ENCODE assay signal across 1 cellular context in the genomic region with DNA sequence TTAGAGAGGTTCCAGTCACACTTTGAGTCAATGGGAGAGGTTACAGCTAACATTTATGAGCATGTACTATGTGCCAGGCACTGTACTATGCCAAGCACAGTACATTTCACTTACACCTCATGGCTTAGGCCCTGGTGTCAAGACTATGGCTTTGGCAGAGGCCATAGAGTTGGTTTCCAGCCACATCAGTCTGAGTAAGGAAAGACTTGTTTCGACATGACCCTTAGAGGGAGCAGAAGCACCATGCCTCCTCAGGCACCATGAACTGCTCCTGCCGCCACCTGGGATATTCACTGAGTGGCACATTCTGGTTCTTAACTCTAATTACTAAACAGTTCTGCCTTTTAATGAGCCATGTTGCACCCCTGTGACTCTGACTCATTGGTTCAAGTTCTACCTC.
TF ChIP-seq lines count a peak whose summit lies in the region.

No MANE protein-coding gene starts in this region.

TF ChIP-seq in K562, 482 proteins besides CTCF, POLR2A, EP300 and RAD21:
- TF ChIP-seq NELFE (IDR thresholded peaks at IDR 0.05; ENCODE audit: insufficient read depth, insufficient read length) (no peak), HDAC6 (IDR thresholded peaks at IDR 0.05; ENCODE audit: low read depth, low read length) (no peak), NUFIP1 (IDR thresholded peaks at IDR 0.05; ENCODE audit: partially characterized antibody) (no peak), RUNX1 (IDR thresholded peaks at IDR 0.05; ENCODE audit: low read depth) (no peak), MGA (IDR thresholded peaks at IDR 0.05) (no peak), SMARCC2 (IDR thresholded peaks at IDR 0.05; ENCODE audit: low read depth) (no peak), CREM (IDR thresholded peaks at IDR 0.05; ENCODE audit: low read depth) (no peak), ZNF780A (CRISPR knock-in tag; IDR thresholded peaks at IDR 0.05) (no peak)
- TF ChIP-seq, protein P1, sequence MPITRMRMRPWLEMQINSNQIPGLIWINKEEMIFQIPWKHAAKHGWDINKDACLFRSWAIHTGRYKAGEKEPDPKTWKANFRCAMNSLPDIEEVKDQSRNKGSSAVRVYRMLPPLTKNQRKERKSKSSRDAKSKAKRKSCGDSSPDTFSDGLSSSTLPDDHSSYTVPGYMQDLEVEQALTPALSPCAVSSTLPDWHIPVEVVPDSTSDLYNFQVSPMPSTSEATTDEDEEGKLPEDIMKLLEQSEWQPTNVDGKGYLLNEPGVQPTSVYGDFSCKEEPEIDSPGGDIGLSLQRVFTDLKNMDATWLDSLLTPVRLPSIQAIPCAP (CRISPR knock-in tag; IDR thresholded peaks at IDR 0.05; ENCODE audit: borderline replicate concordance) = no peak
- TF ChIP-seq, protein P2, sequence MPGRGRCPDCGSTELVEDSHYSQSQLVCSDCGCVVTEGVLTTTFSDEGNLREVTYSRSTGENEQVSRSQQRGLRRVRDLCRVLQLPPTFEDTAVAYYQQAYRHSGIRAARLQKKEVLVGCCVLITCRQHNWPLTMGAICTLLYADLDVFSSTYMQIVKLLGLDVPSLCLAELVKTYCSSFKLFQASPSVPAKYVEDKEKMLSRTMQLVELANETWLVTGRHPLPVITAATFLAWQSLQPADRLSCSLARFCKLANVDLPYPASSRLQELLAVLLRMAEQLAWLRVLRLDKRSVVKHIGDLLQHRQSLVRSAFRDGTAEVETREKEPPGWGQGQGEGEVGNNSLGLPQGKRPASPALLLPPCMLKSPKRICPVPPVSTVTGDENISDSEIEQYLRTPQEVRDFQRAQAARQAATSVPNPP (IDR thresholded peaks at IDR 0.05; ENCODE audit: borderline replicate concordance, insufficient read depth, insufficient read length) = no peak
